Comparison of ENCODE assay signal across 18 cellular contexts in the genomic region with DNA sequence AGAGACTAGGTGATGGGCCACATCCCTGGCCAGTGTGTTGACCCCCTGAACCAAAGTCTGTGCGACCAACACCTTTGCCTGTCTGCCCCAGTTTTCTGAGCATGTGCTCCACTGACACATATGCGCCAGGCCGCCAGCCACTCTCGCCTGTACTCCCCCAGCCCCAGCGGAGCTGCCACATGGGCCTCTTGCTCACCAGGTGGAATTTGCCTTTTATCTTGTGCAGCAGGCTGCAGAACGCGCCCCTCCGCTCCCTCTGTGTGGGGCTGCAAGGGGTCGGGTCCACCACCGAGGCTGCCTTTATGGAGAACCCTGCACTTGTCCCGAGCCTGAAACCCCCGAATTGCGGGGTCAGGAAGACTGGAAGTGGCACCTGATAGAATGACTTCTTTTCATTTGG.
"Had no signal": no experiment of that assay in that cellular context is flagged by ENCODE, and none has a peak within 500 bp of the region (broad histone marks: within the 10 kb centered on the region; RNA-seq: fewer than 3 reads in every experiment).

No MANE protein-coding gene starts in this region.

- FAIRE-seq: RCC 7860 had no signal

- H3K27me3 ChIP-seq: SJCRH30 had no signal

- H3K4me1 ChIP-seq: SJCRH30 had no signal

- H3K4me3 ChIP-seq: SJCRH30 had no signal

- ATAC-seq: SK-N-SH treated with all-trans-retinoic acid at 6 μM for 48 hours had no signal

- H3K27ac ChIP-seq: SJCRH30 had no signal

- DNase-seq: KBM-7, NCI-H1092, NCI-H1105 treated with DMSO at 0.1 percent for 48 hours, NCI-H1417 treated with DMSO at 0.1 percent for 48 hours, NCI-H146, NCI-H1694 treated with DMSO at 0.1 percent for 48 hours, NCI-H1930, NCI-H2081, NCI-H2107, NCI-H2227 treated with DMSO at 0.1 percent for 48 hours, NCI-H524, NCI-H526 treated with DMSO at 0.1 percent for 48 hours, NCI-H748 treated with DMSO at 0.1 percent for 48 hours, RPMI8226, SHP77 had no signal

- H3K36me3 ChIP-seq: SJCRH30 had no signal

- H3K9me3 ChIP-seq: SJCRH30 had no signal
